In genomic region chr9:132753593-132753880, GRCh38 we compare ENCODE assay signal across 26 cellular contexts.
A peak's percentile ranks its signal among the peaks of the same experiment; 100 is the strongest.
DNase-seq lines count a peak whose midpoint lies in the region; ATAC-seq and TF ChIP-seq lines count a peak whose summit lies in the region.
"Had no signal": no experiment of that assay in that cellular context is flagged by ENCODE, and none has a peak within 500 bp of the region (broad histone marks: within the 10 kb centered on the region; RNA-seq: fewer than 3 reads in every experiment).

No MANE protein-coding gene starts in this region.

- H3K27me3 ChIP-seq in upper lobe of left lung (no peaks in the 10 kb centered on the region), A673 (replicated peaks; ENCODE audit: insufficient read depth, low read depth, low read length, poor library complexity) (peaks cover 10% of the 10 kb centered on the region), ovary (no peaks in the 10 kb centered on the region)
- H3K27me3 ChIP-seq: BLaER1 had no signal

- TF ChIP-seq EP300 in upper lobe of left lung (IDR thresholded peaks at IDR 0.05), result no peak
- TF ChIP-seq EP300 in ovary (IDR thresholded peaks at IDR 0.05), result no peak

- POLR2A ChIA-PET in A673 (lab: Charles Lee; ENCODE audit: low non-redundant PET), result no interaction called here

- H3K4me3 ChIP-seq in upper lobe of left lung (no peak overlapping the region), A673 (ENCODE audit: low read depth, low read length, poor library complexity, severe bottlenecking) (no peak overlapping the region), ovary (no peak overlapping the region)
- H3K4me3 ChIP-seq: BLaER1, PC-9, SJCRH30 had no signal

- H3K27ac ChIP-seq in upper lobe of left lung (no peak overlapping the region), A673 (ENCODE audit: low read depth, low read length, poor library complexity, severe bottlenecking) (no peak overlapping the region), ovary (no peak overlapping the region)
- H3K27ac ChIP-seq: BLaER1, HL-60, KMS-11, PC-9, SJCRH30 had no signal

- CTCF ChIA-PET in A673 (lab: Charles Lee), result no interaction called here

- H3K36me3 ChIP-seq in upper lobe of left lung, result no peaks in the 10 kb centered on the region
- H3K36me3 ChIP-seq in A673 (ENCODE audit: insufficient read depth, low read length, poor library complexity, severe bottlenecking), result no peaks in the 10 kb centered on the region
- no peaks in the 10 kb centered on the region for H3K36me3 ChIP-seq in ovary
- H3K36me3 ChIP-seq: BLaER1, SJCRH30 had no signal

- ATAC-seq in upper lobe of left lung (ENCODE audit: low FRiP score in 2 of 2) (peak in 1 of 2 donors; percentile 34), GM21529 (IDR thresholded peaks at IDR 0.05; ENCODE audit: unreplicated experiment) (no peak)
- ATAC-seq: Right ventricle myocardium inferior had no signal

- intact Hi-C loops in A673 (cut with micrococcal nuclease; ENCODE audit: unreplicated experiment), result no loop called here
- intact Hi-C loops in ovary (cut with DNase I), result no loop called here

- no peak for TF ChIP-seq POLR2A in upper lobe of left lung (IDR thresholded peaks at IDR 0.05)
- no peak for TF ChIP-seq POLR2A in ovary (IDR thresholded peaks at IDR 0.05)

- no peak for TF ChIP-seq CTCF in upper lobe of left lung (IDR thresholded peaks at IDR 0.05)
- TF ChIP-seq CTCF in A673 (conservative IDR thresholded peaks at IDR 0.05; ENCODE audit: low read depth, low read length), result no peak
- TF ChIP-seq CTCF in ovary (IDR thresholded peaks at IDR 0.05), result no peak

- H3K4me1 ChIP-seq in upper lobe of left lung (peaks cover 0 to 12% (median 5%) of the 10 kb centered on the region in 4 donors), A673 (ENCODE audit: insufficient read depth, low read length, poor library complexity, severe bottlenecking) (no peaks in the 10 kb centered on the region), ovary (ENCODE audit: insufficient read depth) (no peaks in the 10 kb centered on the region)

- no peaks in the 10 kb centered on the region for H3K9me3 ChIP-seq in upper lobe of left lung
- no peaks in the 10 kb centered on the region for H3K9me3 ChIP-seq in A673 (ENCODE audit: low read depth, low read length, poor library complexity, severe bottlenecking)
- H3K9me3 ChIP-seq in ovary, result no peaks in the 10 kb centered on the region
- H3K9me3 ChIP-seq: BLaER1, SJCRH30 had no signal

- DNase-seq in activated CD8-positive, alpha-beta memory T cell treated with anti-CD3 and anti-CD28 coated beads, Interleukin-2, amount 50 U/mL, for 48 hours, result peak; percentile 39
- DNase-seq in activated CD8-positive, alpha-beta memory T cell treated with anti-CD3 and anti-CD28 coated beads for 24 hours, result no peak
- DNase-seq in NCI-H345 (lab: John Stamatoyannopoulos, UW) (peak; percentile 83), islet precursor cell (peak; percentile 22), upper lobe of left lung (peak; percentile 17 to 46), A673 (ENCODE audit: low spot score) (no peak), ovary (no peak)
- DNase-seq: 8988T; CD4-positive, CD25-positive, alpha-beta regulatory T cell; DMS153; DND-41; MM.1S; NCI-H1048; NCI-H1436 treated with DMSO at 0.1 percent for 48 hours; NCI-H187 treated with DMSO at 0.1 percent for 48 hours; NCI-H446 treated with DMSO at 0.1 percent for 48 hours; NCI-H526; NCI-H82; NK-92 treated with Interleukin-12 subunit alpha and Interleukin-12 subunit beta, amount 100 ng/mL, for 24 hours; PC-9 had no signal

- no TSS peak for BruUV-seq in A673 (replicated peaks; lab: Mats Ljungman, UMichigan)

- WGBS in upper lobe of left lung, 2 donors, result 85 to 91% methylated on average over 5 to 7 of the region's 7 CpGs
- 90 to 97% (median 97%) methylated on average over 7 of the region's 7 CpGs for WGBS in ovary, 3 donors

Comparison
In these comparisons a context has a peak if more than half of its experiments do, and no peak if none do; other contexts are left out.
1. DNase-seq: peak in activated CD8-positive, alpha-beta memory T cell treated with anti-CD3 and anti-CD28 coated beads, Interleukin-2, amount 50 U/mL, for 48 hours (single experiment), NCI-H345 (single experiment), islet precursor cell (single experiment) and upper lobe of left lung (2 of 2); none in activated CD8-positive, alpha-beta memory T cell treated with anti-CD3 and anti-CD28 coated beads for 24 hours (single experiment), A673 (single experiment) and ovary (0 of 5).